Comparison of ENCODE assay signal across 22 cellular contexts in the genomic region with DNA sequence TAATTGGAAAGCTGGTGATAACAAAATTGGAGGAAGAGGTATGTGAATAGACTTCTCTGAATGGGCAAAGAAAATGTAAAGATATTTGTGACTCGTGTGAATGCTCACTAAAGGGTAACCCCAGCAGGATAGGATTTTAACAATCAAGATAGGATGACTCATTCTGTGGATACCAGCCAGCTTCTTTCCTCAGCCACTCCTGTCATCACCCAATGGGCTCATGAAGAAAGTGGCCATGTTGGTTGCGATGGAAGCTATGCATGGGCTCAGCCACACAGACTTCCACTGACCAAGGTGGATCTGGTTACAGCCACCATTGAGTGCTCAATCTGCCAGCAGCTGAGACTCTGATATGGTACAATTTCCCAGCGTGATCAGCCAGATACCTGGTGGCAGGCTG. TPM values are rescaled to one million over a fixed set of nuclear protein-coding genes. Genes with fewer than 3 reads are reported as not detected.
A peak's percentile ranks its signal among the peaks of the same experiment; 100 is the strongest.
DNase-seq lines count a peak whose midpoint lies in the region; ATAC-seq and TF ChIP-seq lines count a peak whose summit lies in the region.
"Had no signal": no experiment of that assay in that cellular context is flagged by ENCODE, and none has a peak within 500 bp of the region (broad histone marks: within the 10 kb centered on the region; RNA-seq: fewer than 3 reads in every experiment).

No MANE protein-coding gene starts in this region.

- H3K36me3 Mint-ChIP-seq in T-helper 2 cell treated with Interferon-gamma antibody and Interleukin-4, amounts not matched to agents 5 μg/mL and 100 μg/mL, for 36 hours (ENCODE audit: low read depth) = no peaks in the 10 kb centered on the region
- no peaks in the 10 kb centered on the region for H3K36me3 Mint-ChIP-seq in Calu3 (ENCODE audit: insufficient read depth, unreplicated experiment)
- H3K36me3 Mint-ChIP-seq: activated naive CD4-positive, alpha-beta T cell treated with anti-CD3 and anti-CD28 coated beads, Interleukin-2, amount 50 U/mL, for 72 hours had no signal

- H3K4me3 ChIP-seq in PC-3 (ENCODE audit: low read length) (no peak overlapping the region), cardiac fibroblast (replicated peaks in 1 of 2; ENCODE audit: low read depth in 2 of 2, low read length in 2 of 2) (no peak overlapping the region)
- H3K4me3 ChIP-seq: cardiac muscle cell, left lung, pancreas, Peyer's patch, sigmoid colon, suprapubic skin had no signal

- H2AFZ ChIP-seq in PC-3 (ENCODE audit: low read length) = no peak overlapping the region

- POLR2A ChIA-PET in PC-3 (lab: Charles Lee; ENCODE audit: unreplicated experiment) = no interaction called here

- DNase-seq in HCEC 1CT (peak; percentile 51), PC-3 (peak; percentile 77), cardiac fibroblast (ENCODE audit: low read depth in 2 of 2) (peak; percentile 69 to 78), renal cortical epithelial cell (ENCODE audit: low read depth) (peak; percentile 73), NCI-H2081 (lab: John Stamatoyannopoulos, UW) (no peak), Calu3 (no peak)
- DNase-seq in T-helper 2 cell treated with Interferon-gamma antibody and Interleukin-4, amounts not matched to agents 5 μg/mL and 100 μg/mL, for 36 hours (ENCODE audit: low spot score) = no peak
- DNase-seq: activated CD4-positive, alpha-beta T cell treated with anti-CD3 and anti-CD28 coated beads, Interleukin-2, amount 50 U/mL, for 48 hours; activated T-cell treated with anti-CD3 and anti-CD28 coated beads, Interleukin-2, amount 50 U/mL, for 1 hour; BE2C; GF-D8; Karpas-422; left lung; NCI-H1417 treated with DMSO at 0.1 percent for 48 hours; pancreas; Peyer's patch; sigmoid colon; stimulated activated CD4-positive, alpha-beta T cell treated with anti-CD3 and anti-CD28 coated beads, Interleukin-4, amount 100 ng/mL, for 1 hour; stimulated activated CD8-positive, alpha-beta memory T cell treated with anti-CD3 and anti-CD28 coated beads, Interleukin-4, amount 100 ng/mL, for 48 hours had no signal

- no peak overlapping the region for H3K9ac ChIP-seq in PC-3 (ENCODE audit: low read length)

- no peaks in the 10 kb centered on the region for H3K79me2 ChIP-seq in PC-3 (ENCODE audit: low read length)

- H3K4me1 ChIP-seq in PC-3 (ENCODE audit: insufficient read depth, low read length) = peaks cover 4% of the 10 kb centered on the region; the same call in 1 of the 2 replicates
- H3K4me1 ChIP-seq: BE2C, left lung, pancreas, Peyer's patch, sigmoid colon, suprapubic skin had no signal

- no peaks in the 10 kb centered on the region for H3K36me3 ChIP-seq in PC-3 (ENCODE audit: low read depth, low read length)
- H3K36me3 ChIP-seq: BE2C, cardiac muscle cell, left lung, pancreas, Peyer's patch, sigmoid colon, suprapubic skin had no signal

- H3K4me2 ChIP-seq in PC-3 (ENCODE audit: low read length) = no peak overlapping the region

- no TSS peak for BruUV-seq in PC-3 (replicated peaks; lab: Mats Ljungman, UMichigan)
- no TSS peak for BruUV-seq in Calu3 (replicated peaks; lab: Mats Ljungman, UMichigan)

- ATAC-seq in PC-3 = peak; percentile 38
- ATAC-seq: activated naive CD4-positive, alpha-beta T cell treated with anti-CD3 and anti-CD28 coated beads, Interleukin-2, amount 50 U/mL, for 72 hours; left lung; pancreas had no signal

- H3F3A ChIP-seq in PC-3 (ENCODE audit: low read length, unreplicated experiment) = no peaks in the 10 kb centered on the region

- no peak overlapping the region for H3K4me3 Mint-ChIP-seq in T-helper 2 cell treated with Interferon-gamma antibody and Interleukin-4, amounts not matched to agents 5 μg/mL and 100 μg/mL, for 36 hours
- no peak overlapping the region for H3K4me3 Mint-ChIP-seq in Calu3 (ENCODE audit: low read depth, unreplicated experiment)

- H4K20me1 ChIP-seq in PC-3 (ENCODE audit: low read length) = no peaks in the 10 kb centered on the region

- CTCF ChIA-PET in PC-3 (lab: Charles Lee) = no interaction called here
- CTCF ChIA-PET in Calu3 (lab: Charles Lee) = interaction anchor here (1.4 kb wide), 1 partner anchor 15 kb away, joined by 3 read pairs; no protein-coding TSS in a partner anchor

- H3K27ac Mint-ChIP-seq in T-helper 2 cell treated with Interferon-gamma antibody and Interleukin-4, amounts not matched to agents 5 μg/mL and 100 μg/mL, for 36 hours = no peak overlapping the region
- no peak overlapping the region for H3K27ac Mint-ChIP-seq in Calu3 (ENCODE audit: unreplicated experiment)
- H3K27ac Mint-ChIP-seq: activated naive CD4-positive, alpha-beta T cell treated with anti-CD3 and anti-CD28 coated beads, Interleukin-2, amount 50 U/mL, for 72 hours had no signal

- no peaks in the 10 kb centered on the region for H3K27me3 ChIP-seq in PC-3 (ENCODE audit: low read length)
- H3K27me3 ChIP-seq: BE2C, cardiac muscle cell, left lung, pancreas, Peyer's patch, sigmoid colon, suprapubic skin had no signal

- no peaks in the 10 kb centered on the region for H3K9me2 ChIP-seq in PC-3 (replicated peaks; ENCODE audit: low read length)

- no peak for TF ChIP-seq CTCF in PC-3 (conservative IDR thresholded peaks at IDR 0.05; ENCODE audit: low read depth, low read length)
- no peak for TF ChIP-seq CTCF in cardiac fibroblast (IDR thresholded peaks at IDR 0.05; ENCODE audit: low read depth, low read length)
- no peak for TF ChIP-seq CTCF in Calu3 (IDR thresholded peaks at IDR 0.05; ENCODE audit: unreplicated experiment)

- no peak overlapping the region for H3K27ac ChIP-seq in PC-3 (ENCODE audit: low read length)
- H3K27ac ChIP-seq: cardiac muscle cell, left lung, pancreas, Peyer's patch, sigmoid colon, suprapubic skin had no signal

- intact Hi-C loops in PC-3 (cut with micrococcal nuclease) = no loop called here
- intact Hi-C loops in Calu3 (cut with micrococcal nuclease; ENCODE audit: unreplicated experiment) = no loop called here

- H3K4me1 Mint-ChIP-seq in T-helper 2 cell treated with Interferon-gamma antibody and Interleukin-4, amounts not matched to agents 5 μg/mL and 100 μg/mL, for 36 hours (ENCODE audit: low read depth) = no peaks in the 10 kb centered on the region
- H3K4me1 Mint-ChIP-seq in Calu3 (ENCODE audit: low read depth, unreplicated experiment) = peaks cover 9% of the 10 kb centered on the region

- H3K27me3 Mint-ChIP-seq in T-helper 2 cell treated with Interferon-gamma antibody and Interleukin-4, amounts not matched to agents 5 μg/mL and 100 μg/mL, for 36 hours (ENCODE audit: low read depth) = no peaks in the 10 kb centered on the region
- no peaks in the 10 kb centered on the region for H3K27me3 Mint-ChIP-seq in Calu3 (ENCODE audit: unreplicated experiment)

- H3K9me3 Mint-ChIP-seq in T-helper 2 cell treated with Interferon-gamma antibody and Interleukin-4, amounts not matched to agents 5 μg/mL and 100 μg/mL, for 36 hours = no peaks in the 10 kb centered on the region
- peaks cover 10% of the 10 kb centered on the region for H3K9me3 Mint-ChIP-seq in Calu3 (ENCODE audit: low read depth, unreplicated experiment)

- H3K9me3 ChIP-seq in PC-3 (ENCODE audit: low read length) = no peaks in the 10 kb centered on the region
- H3K9me3 ChIP-seq: BE2C, pancreas, Peyer's patch, sigmoid colon, suprapubic skin had no signal

RNA-seq across cellular contexts. Expression of gene STRIT1, which starts 40.9 kb away (rescaled TPM):
- total RNA-seq in PC-3 (2014; rRNA removed) (not detected in 2 replicates), renal cortical epithelial cell (not detected in 2 replicates), Calu3 (2022) (not detected in 2 replicates)
- total RNA-seq: activated naive CD4-positive, alpha-beta T cell treated with anti-CD3 and anti-CD28 coated beads, Interleukin-2, amount 50 U/mL, for 72 hours; cardiac muscle cell; left lung; pancreas; Peyer's patch; sigmoid colon; suprapubic skin had no signal

Comparison
In these comparisons a context has a peak if more than half of its experiments do, and no peak if none do; other contexts are left out.
1. DNase-seq: peak in HCEC 1CT (single experiment), PC-3 (single experiment), cardiac fibroblast (2 of 2) and renal cortical epithelial cell (single experiment); none in T-helper 2 cell treated with Interferon-gamma antibody and Interleukin-4, amounts not matched to agents 5 μg/mL and 100 μg/mL, for 36 hours (single experiment), NCI-H2081 (0 of 2) and Calu3 (single experiment).